30 cellular contexts compared by ENCODE assay signal in genomic region chr5:152838241-152838786, GRCh38.
DNase-seq lines count a peak whose midpoint lies in the region; ATAC-seq, FAIRE-seq and TF ChIP-seq lines count a peak whose summit lies in the region.
"Had no signal": no experiment of that assay in that cellular context is flagged by ENCODE, and none has a peak within 500 bp of the region (broad histone marks: within the 10 kb centered on the region; RNA-seq: fewer than 3 reads in every experiment).

No MANE protein-coding gene starts in this region.

- intact Hi-C loops in left cardiac atrium (cut with DNase I): no loop called here

- H3K36me3 ChIP-seq in right atrium auricular region (no peaks in the 10 kb centered on the region), neural progenitor cell (no peaks in the 10 kb centered on the region)

- no peak for TF ChIP-seq CTCF in right atrium auricular region (IDR thresholded peaks at IDR 0.05)
- no peak for TF ChIP-seq CTCF in neural progenitor cell (IDR thresholded peaks at IDR 0.05)

- H3K27me3 Mint-ChIP-seq in neural progenitor cell (ENCODE audit: insufficient read depth, low read depth): peaks cover under 1% of the 10 kb centered on the region
- H3K27me3 Mint-ChIP-seq: B cell had no signal

- no peak overlapping the region for H3K4me3 ChIP-seq in right atrium auricular region
- no peak overlapping the region for H3K4me3 ChIP-seq in neural progenitor cell
- H3K4me3 ChIP-seq: K562 had no signal

- H3K27ac Mint-ChIP-seq in neural progenitor cell: no peak overlapping the region
- H3K27ac Mint-ChIP-seq: B cell; CD8-positive, alpha-beta T cell had no signal

- no peaks in the 10 kb centered on the region for H3K36me3 Mint-ChIP-seq in neural progenitor cell
- H3K36me3 Mint-ChIP-seq: CD8-positive, alpha-beta T cell had no signal

- H2AFZ ChIP-seq in neural progenitor cell (replicated peaks): peak overlapping the region; percentile 60

- no peaks in the 10 kb centered on the region for H4K20me1 ChIP-seq in neural progenitor cell (ENCODE audit: low read depth)

- no peak for FAIRE-seq in RCC 7860 (lab: Jason Lieb, UNC)
- FAIRE-seq: GM12891, GM19239, HTR-8/SVneo, K562 had no signal

- H3K27me3 ChIP-seq in right atrium auricular region (no peaks in the 10 kb centered on the region), neural progenitor cell (no peaks in the 10 kb centered on the region)

- no peaks in the 10 kb centered on the region for H3K79me2 ChIP-seq in neural progenitor cell (ENCODE audit: low read depth)

- no peak overlapping the region for H3K4me2 ChIP-seq in neural progenitor cell

- peak; percentile 29 to 41 for ATAC-seq in left cardiac atrium
- no peak for ATAC-seq in GM18861 (IDR thresholded peaks at IDR 0.05; ENCODE audit: unreplicated experiment)
- ATAC-seq: CD8-positive, alpha-beta T cell; K562; PC-3 had no signal

- no peak overlapping the region for H3K4me3 Mint-ChIP-seq in neural progenitor cell
- H3K4me3 Mint-ChIP-seq: B cell; CD8-positive, alpha-beta T cell had no signal

- peaks cover 2% of the 10 kb centered on the region for H3K4me1 Mint-ChIP-seq in neural progenitor cell
- H3K4me1 Mint-ChIP-seq: B cell had no signal

- H3K9ac ChIP-seq in neural progenitor cell: no peak overlapping the region

- H3K4me1 ChIP-seq in right atrium auricular region (peaks cover 0 to 7% of the 10 kb centered on the region in 2 donors), neural progenitor cell (no peaks in the 10 kb centered on the region)
- H3K4me1 ChIP-seq: Caco-2 had no signal

- no peaks in the 10 kb centered on the region for H3F3A ChIP-seq in neural progenitor cell (ENCODE audit: low read depth)

- H3K9me3 ChIP-seq in right atrium auricular region: no peaks in the 10 kb centered on the region
- H3K9me3 ChIP-seq in neural progenitor cell (ENCODE audit: low read depth): no peaks in the 10 kb centered on the region
- H3K9me3 ChIP-seq: Caco-2 had no signal

- H3K27ac ChIP-seq in right atrium auricular region (no peak overlapping the region), neural progenitor cell (no peak overlapping the region)
- H3K27ac ChIP-seq: 22Rv1, C4-2B had no signal

- H3K9me3 Mint-ChIP-seq in neural progenitor cell: no peaks in the 10 kb centered on the region

- peak; percentile 0 for DNase-seq in DMS 273 (lab: John Stamatoyannopoulos, UW; ENCODE audit: unreplicated experiment)
- no peak for DNase-seq in DMS 273 treated with DMSO at 0.1 percent for 48 hours (lab: John Stamatoyannopoulos, UW)
- no peak for DNase-seq in left cardiac atrium
- no peak for DNase-seq in right atrium auricular region (ENCODE audit: low spot score)
- DNase-seq in neural progenitor cell (ENCODE audit: low spot score): no peak
- DNase-seq in RCC 7860 (ENCODE audit: low spot score): no peak
- DNase-seq in effector CD8-positive, alpha-beta T cell (lab: John Stamatoyannopoulos, UW): no peak
- DNase-seq: Caco-2; CD8-positive, alpha-beta T cell; DMS79 treated with DMSO at 0.1 percent for 48 hours; GF-D8; MV-4-11; NCI-H1105; NCI-H1436 treated with DMSO at 0.1 percent for 48 hours; NCI-H187 treated with DMSO at 0.1 percent for 48 hours; NCI-H2171 treated with DMSO at 0.1 percent for 48 hours; NCI-H345; NCI-H510A treated with DMSO at 0.1 percent for 48 hours; NCI-H748 treated with DMSO at 0.1 percent for 48 hours; NK-92 treated with Interleukin-12 subunit alpha and Interleukin-12 subunit beta, amount 100 ng/mL, for 24 hours; PC-3; SHP77 had no signal
